8 cellular contexts compared by ENCODE assay signal in the genomic region with DNA sequence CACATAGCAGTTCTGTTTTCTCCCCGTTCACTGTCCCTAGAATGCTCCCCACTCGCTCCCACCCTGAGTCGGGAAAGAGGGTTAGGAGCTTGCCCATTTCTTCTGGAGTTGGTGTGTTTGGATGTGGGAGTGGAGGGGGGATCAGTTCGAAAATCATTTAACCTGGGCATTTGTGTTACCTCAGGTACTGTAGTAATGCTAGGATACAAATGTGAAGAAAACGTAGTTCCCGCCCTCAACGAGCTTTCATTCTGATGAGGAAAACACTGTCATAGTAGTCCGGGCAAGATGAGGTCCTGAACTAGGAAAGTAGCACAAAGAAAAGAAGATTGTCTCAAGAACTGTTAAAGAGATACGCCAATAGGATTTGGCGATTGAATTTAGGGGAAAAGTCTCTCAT. TPM values are rescaled to one million over a fixed set of nuclear protein-coding genes. Genes with fewer than 3 reads are reported as not detected.
A peak's percentile ranks its signal among the peaks of the same experiment; 100 is the strongest.
DNase-seq lines count a peak whose midpoint lies in the region; ATAC-seq and TF ChIP-seq lines count a peak whose summit lies in the region.

No MANE protein-coding gene starts in this region.

- H3K27ac ChIP-seq in C4-2B, result peak overlapping the region; percentile 97
- H3K27ac ChIP-seq in colonic mucosa, result peak overlapping the region; percentile 51

- TF ChIP-seq CTCF in C4-2B (conservative IDR thresholded peaks at IDR 0.05) (no peak), Loucy (conservative IDR thresholded peaks at IDR 0.05; ENCODE audit: low read length) (no peak), colonic mucosa (IDR thresholded peaks at IDR 0.05) (no peak)

- H3K36me3 ChIP-seq in Loucy (ENCODE audit: insufficient read depth, low read length) (peaks cover 37% of the 10 kb centered on the region), colonic mucosa (peaks cover 22% of the 10 kb centered on the region), mucosa of stomach (ENCODE audit: control insufficient read depth, insufficient read depth, low read length) (peaks cover 7% of the 10 kb centered on the region)

- peak; percentile 20 for DNase-seq in colonic mucosa
- DNase-seq in cortex of kidney (lab: John Stamatoyannopoulos, UW), result no peak
- DNase-seq in NCI-H2196 (lab: John Stamatoyannopoulos, UW; ENCODE audit: unreplicated experiment), result no peak

- intact Hi-C loops in colonic mucosa (cut with DNase I), result loop anchor here (10.0 kb wide), 1 partner anchor 152 kb away; a partner anchor contains a TSS

- H3K79me2 ChIP-seq in Loucy (ENCODE audit: insufficient read depth, low read length), result peaks cover 61% of the 10 kb centered on the region

- H3K9me3 ChIP-seq in Loucy (ENCODE audit: insufficient read depth, low read depth, low read length) (no peaks in the 10 kb centered on the region), colonic mucosa (no peaks in the 10 kb centered on the region), mucosa of stomach (ENCODE audit: control insufficient read depth, low read length) (no peaks in the 10 kb centered on the region)

- H3K4me1 ChIP-seq in Loucy (ENCODE audit: insufficient read depth, low read length, poor library complexity, severe bottlenecking), result peaks cover 31% of the 10 kb centered on the region
- peaks cover 6% of the 10 kb centered on the region for H3K4me1 ChIP-seq in colonic mucosa
- peaks cover 6% of the 10 kb centered on the region for H3K4me1 ChIP-seq in mucosa of stomach (ENCODE audit: control insufficient read depth, insufficient read depth, low read length)

- peak overlapping the region; percentile 94 for H3K9ac ChIP-seq in Loucy (ENCODE audit: low read depth, low read length, poor library complexity, severe bottlenecking)
- peak overlapping the region; percentile 36 to 96 for H3K9ac ChIP-seq in colonic mucosa (ENCODE audit: low read depth in 2 of 2, low read length in 2 of 2)
- H3K9ac ChIP-seq in mucosa of stomach (ENCODE audit: low read length), result peak overlapping the region; percentile 93

- H2AFZ ChIP-seq in Loucy (ENCODE audit: low read length), result peak overlapping the region; percentile 75

- H3K27me3 ChIP-seq in Loucy (ENCODE audit: insufficient read depth, low read length, poor library complexity, severe bottlenecking) (no peaks in the 10 kb centered on the region), colonic mucosa (no peaks in the 10 kb centered on the region), mucosa of stomach (ENCODE audit: control insufficient read depth, insufficient read depth, low read length) (no peaks in the 10 kb centered on the region)

- no peaks in the 10 kb centered on the region for H3K9me2 ChIP-seq in Loucy (replicated peaks; ENCODE audit: low read depth, low read length)

- peaks cover 17% of the 10 kb centered on the region for H4K20me1 ChIP-seq in Loucy (ENCODE audit: insufficient read depth, low read length, poor library complexity, severe bottlenecking)

- peak overlapping the region; percentile 96 for H3K4me3 ChIP-seq in Loucy (ENCODE audit: low read length, poor library complexity, severe bottlenecking)
- H3K4me3 ChIP-seq in colonic mucosa, result peak overlapping the region; percentile 67
- peak overlapping the region; percentile 89 for H3K4me3 ChIP-seq in mucosa of stomach (ENCODE audit: low read length)

- H3K4me2 ChIP-seq in Loucy (ENCODE audit: low read depth, low read length, poor library complexity, severe bottlenecking), result peak overlapping the region; percentile 90

- no peaks in the 10 kb centered on the region for H3F3A ChIP-seq in Loucy (ENCODE audit: low read depth)

- ATAC-seq in HG03045 (IDR thresholded peaks at IDR 0.05; ENCODE audit: unreplicated experiment) (no peak), GM19455 (IDR thresholded peaks at IDR 0.05; ENCODE audit: unreplicated experiment) (no peak)

RNA-seq across cellular contexts. Expression of a gene that starts 0.5 kb away (rescaled TPM):
- 100 to 1,000 TPM; 274 to 276 TPM for total RNA-seq in colonic mucosa

RNA-seq across cellular contexts. Expression of a gene that starts 0.7 kb away (rescaled TPM):
- 10 to 100 TPM; 40.7 to 93.9 TPM for total RNA-seq in colonic mucosa

RNA-seq across cellular contexts. Expression of a gene that starts 13.1 kb away (rescaled TPM):
- 10 to 100 TPM; 12.5 to 12.8 TPM for total RNA-seq in colonic mucosa

RNA-seq across cellular contexts. Expression of a gene that starts 13.4 kb away (rescaled TPM):
- total RNA-seq in colonic mucosa, result 1 to 10 TPM in 1 of 2 donors, under 1 TPM in 1; 0.82 to 1.0 TPM
